Comparison of ENCODE assay signal across 19 cellular contexts in the genomic region with DNA sequence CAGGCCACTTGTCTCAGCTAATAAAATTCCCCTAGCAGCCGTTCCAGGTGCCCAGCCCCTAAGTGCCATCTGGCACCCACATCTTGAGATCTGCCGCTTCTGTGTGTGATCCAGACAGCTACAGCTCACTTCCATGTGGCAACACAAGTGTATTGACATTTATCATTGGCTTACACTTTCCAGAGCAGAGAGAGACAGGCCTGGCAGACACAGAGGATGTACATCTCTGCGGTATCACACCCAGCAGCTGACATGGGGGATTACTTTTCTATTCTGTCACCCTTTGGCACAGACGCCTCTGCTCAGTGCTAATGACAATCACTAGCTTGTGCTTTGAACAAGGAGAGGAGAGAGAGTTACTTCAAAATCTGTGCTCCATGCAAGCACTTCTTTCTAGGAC.
DNase-seq lines count a peak whose midpoint lies in the region; ATAC-seq and TF ChIP-seq lines count a peak whose summit lies in the region.
"Had no signal": no experiment of that assay in that cellular context is flagged by ENCODE, and none has a peak within 500 bp of the region (broad histone marks: within the 10 kb centered on the region; RNA-seq: fewer than 3 reads in every experiment).

No MANE protein-coding gene starts in this region.

- in situ Hi-C loops in G401 (cut with HindIII; ENCODE audit: low sequenced_read_pairs): no loop called here

- 67% methylated on average over 4 of the region's 4 CpGs for WGBS in right lobe of liver (ENCODE audit: insufficient coverage, low coverage, low lambda C conversion rate, missing lambda C conversion rate)

- TF ChIP-seq CTCF in right atrium auricular region (IDR thresholded peaks at IDR 0.05) (no peak), right lobe of liver (IDR thresholded peaks at IDR 0.05) (no peak)

- no peak for TF ChIP-seq POLR2A in right lobe of liver (IDR thresholded peaks at IDR 0.05)

- H3K4me1 Mint-ChIP-seq in activated naive CD8-positive, alpha-beta T cell treated with anti-CD3 and anti-CD28 coated beads, Interleukin-2, amount 50 U/mL, for 24 hours: peaks cover 4% of the 10 kb centered on the region
- H3K4me1 Mint-ChIP-seq: activated CD4-positive, alpha-beta memory T cell treated with anti-CD3 and anti-CD28 coated beads, Interleukin-2, amount 10 ng/mL, durations not matched to agents 7 days and 5 days had no signal

- H3K27me3 ChIP-seq in right atrium auricular region: no peaks in the 10 kb centered on the region
- no peaks in the 10 kb centered on the region for H3K27me3 ChIP-seq in right lobe of liver
- H3K27me3 ChIP-seq: breast epithelium, left lung, thyroid gland had no signal

- DNase-seq in Right ventricle myocardium inferior (ENCODE audit: missing footprints) (no peak), cardiac septum (ENCODE audit: low spot score) (no peak), SHP77 treated with DMSO at 0.1 percent for 48 hours (lab: John Stamatoyannopoulos, UW) (peak; percentile 76), right atrium auricular region (ENCODE audit: low spot score) (no peak), right lobe of liver (no peak), G401 (ENCODE audit: low spot score) (no peak)
- no peak for DNase-seq in activated naive CD8-positive, alpha-beta T cell treated with anti-CD3 and anti-CD28 coated beads, Interleukin-2, amount 50 U/mL, for 24 hours
- DNase-seq: activated CD4-positive, alpha-beta memory T cell treated with anti-CD3 and anti-CD28 coated beads, Interleukin-2, amount 10 ng/mL, durations not matched to agents 7 days and 5 days; activated effector memory CD4-positive, alpha-beta T cell treated with Interleukin-2 at 50 U/mL for 16 hours; KBM-7; left lung; NCI-H446; occipital lobe; RPMI8226 had no signal

- H3K4me3 ChIP-seq in right atrium auricular region (no peak overlapping the region), right lobe of liver (no peak overlapping the region)
- H3K4me3 ChIP-seq: A549, breast epithelium, left lung, thyroid gland had no signal

- no peaks in the 10 kb centered on the region for H3K27me3 Mint-ChIP-seq in activated naive CD8-positive, alpha-beta T cell treated with anti-CD3 and anti-CD28 coated beads, Interleukin-2, amount 50 U/mL, for 24 hours
- H3K27me3 Mint-ChIP-seq: activated CD4-positive, alpha-beta memory T cell treated with anti-CD3 and anti-CD28 coated beads, Interleukin-2, amount 10 ng/mL, durations not matched to agents 7 days and 5 days had no signal

- H3K36me3 Mint-ChIP-seq in activated naive CD8-positive, alpha-beta T cell treated with anti-CD3 and anti-CD28 coated beads, Interleukin-2, amount 50 U/mL, for 24 hours (ENCODE audit: low read depth): no peaks in the 10 kb centered on the region

- peak overlapping the region; percentile 13 to 20 for H3K27ac ChIP-seq in right atrium auricular region
- H3K27ac ChIP-seq in right lobe of liver: no peak overlapping the region
- H3K27ac ChIP-seq: A549, thyroid gland had no signal

- H3K9me3 ChIP-seq in right atrium auricular region: peaks cover 0 to 13% of the 10 kb centered on the region in 2 donors
- no peaks in the 10 kb centered on the region for H3K9me3 ChIP-seq in right lobe of liver
- H3K9me3 ChIP-seq: A549, thyroid gland had no signal

- H3K4me3 Mint-ChIP-seq in activated naive CD8-positive, alpha-beta T cell treated with anti-CD3 and anti-CD28 coated beads, Interleukin-2, amount 50 U/mL, for 24 hours: no peak overlapping the region
- H3K4me3 Mint-ChIP-seq: activated CD4-positive, alpha-beta memory T cell treated with anti-CD3 and anti-CD28 coated beads, Interleukin-2, amount 10 ng/mL, durations not matched to agents 7 days and 5 days; T-helper 2 cell treated with Interferon-gamma antibody and Interleukin-4, amounts not matched to agents 5 μg/mL and 100 μg/mL, for 36 hours had no signal

- H3K27ac Mint-ChIP-seq in activated naive CD8-positive, alpha-beta T cell treated with anti-CD3 and anti-CD28 coated beads, Interleukin-2, amount 50 U/mL, for 24 hours: no peak overlapping the region
- H3K27ac Mint-ChIP-seq: activated CD4-positive, alpha-beta memory T cell treated with anti-CD3 and anti-CD28 coated beads, Interleukin-2, amount 10 ng/mL, durations not matched to agents 7 days and 5 days; T-helper 2 cell treated with Interferon-gamma antibody and Interleukin-4, amounts not matched to agents 5 μg/mL and 100 μg/mL, for 36 hours had no signal

- intact Hi-C loops in Right ventricle myocardium inferior (cut with DNase I) (no loop called here), cardiac septum (cut with DNase I) (loop anchor here (5.0 kb wide), 1 partner anchor 147 kb away; no protein-coding TSS in a partner anchor), right lobe of liver (cut with DNase I) (no loop called here)

- peaks cover 11% of the 10 kb centered on the region for H3K9me3 Mint-ChIP-seq in activated naive CD8-positive, alpha-beta T cell treated with anti-CD3 and anti-CD28 coated beads, Interleukin-2, amount 50 U/mL, for 24 hours
- H3K9me3 Mint-ChIP-seq: activated CD4-positive, alpha-beta memory T cell treated with anti-CD3 and anti-CD28 coated beads, Interleukin-2, amount 10 ng/mL, durations not matched to agents 7 days and 5 days had no signal

- no peaks in the 10 kb centered on the region for H3K36me3 ChIP-seq in right atrium auricular region
- H3K36me3 ChIP-seq in right lobe of liver: no peaks in the 10 kb centered on the region
- H3K36me3 ChIP-seq: breast epithelium, left lung, thyroid gland had no signal

- ATAC-seq in Right ventricle myocardium inferior (peak; percentile 84), right lobe of liver (no peak), GM21528 (IDR thresholded peaks at IDR 0.05; ENCODE audit: low FRiP score, unreplicated experiment) (no peak)
- ATAC-seq in activated naive CD8-positive, alpha-beta T cell treated with anti-CD3 and anti-CD28 coated beads, Interleukin-2, amount 50 U/mL, for 24 hours: no peak
- ATAC-seq: A549 had no signal

- H3K4me1 ChIP-seq in right atrium auricular region: peaks cover 0 to 16% of the 10 kb centered on the region in 2 donors
- no peaks in the 10 kb centered on the region for H3K4me1 ChIP-seq in right lobe of liver
- H3K4me1 ChIP-seq: A549, left lung, thyroid gland had no signal

Comparison
In these comparisons a context has a peak if more than half of its experiments do, and no peak if none do; other contexts are left out.
1. H3K27ac ChIP-seq: peak in right atrium auricular region (2 of 2); none in right lobe of liver (0 of 3).